ENCODE assay signal across 31 cellular contexts in the genomic region with DNA sequence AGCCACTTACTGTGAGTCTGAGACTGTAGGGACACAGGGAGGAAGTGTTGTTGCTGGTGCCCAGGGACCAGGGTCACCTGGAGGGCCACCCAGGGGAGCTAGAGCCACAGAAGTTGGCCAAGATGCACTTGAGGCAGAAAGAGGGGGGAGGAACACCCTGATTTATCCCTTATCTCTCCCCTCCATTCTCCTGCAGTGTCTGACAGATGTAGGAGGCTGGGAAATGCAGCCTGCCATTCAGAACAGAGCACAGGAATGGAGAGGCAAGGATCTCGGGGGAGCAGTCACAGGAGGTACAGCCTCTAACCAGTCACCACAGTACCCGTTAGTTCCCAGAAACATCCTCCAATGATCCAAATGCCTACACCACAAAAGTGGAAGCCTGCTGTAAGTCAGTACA.
"Had no signal": no experiment of that assay in that cellular context is flagged by ENCODE, and none has a peak within 500 bp of the region (broad histone marks: within the 10 kb centered on the region; RNA-seq: fewer than 3 reads in every experiment).

No MANE protein-coding gene starts in this region.

- H3K27ac ChIP-seq: adrenal gland, body of pancreas, coronary artery, dorsolateral prefrontal cortex, WERI-Rb-1 had no signal

- DNase-seq: activated CD4-positive, alpha-beta memory T cell treated with anti-CD3 and anti-CD28 coated beads for 36 hours; activated CD4-positive, alpha-beta T cell treated with anti-CD3 and anti-CD28 coated beads for 36 hours; activated CD4-positive, alpha-beta T cell treated with anti-CD3 and anti-CD28 coated beads, Interleukin-2, amount 10 ng/mL, durations not matched to agents 24 days and 14 days; activated CD4-positive, CD25-positive, alpha-beta regulatory T cell; activated CD4-positive, CD25-positive, alpha-beta regulatory T cell treated with anti-CD3 and anti-CD28 coated beads, Interleukin-2, amount 50 U/mL, for 72 hours; activated CD8-positive, alpha-beta memory T cell treated with anti-CD3 and anti-CD28 coated beads, Interleukin-2, amount 10 ng/mL, durations not matched to agents 7 days and 5 days; activated CD8-positive, alpha-beta memory T cell treated with anti-CD3 and anti-CD28 coated beads, Interleukin-2, amount 50 U/mL, for 4 hours; activated CD8-positive, alpha-beta T cell treated with anti-CD3 and anti-CD28 coated beads, Interleukin-2, amount 10 ng/mL, durations not matched to agents 7 days and 5 days; activated effector memory CD4-positive, alpha-beta T cell treated with anti-CD3 and anti-CD28 coated beads, Interleukin-2, amount 50 U/mL, for 16 hours; activated naive CD4-positive, alpha-beta T cell treated with anti-CD3 and anti-CD28 coated beads for 36 hours; activated naive CD8-positive, alpha-beta T cell treated with anti-CD3 and anti-CD28 coated beads for 36 hours; activated naive CD8-positive, alpha-beta T cell treated with anti-CD3 and anti-CD28 coated beads, Interleukin-2, amount 50 U/mL, for 24 hours; activated T-cell treated with anti-CD3 and anti-CD28 coated beads, Interleukin-2, amount 50 U/mL, for 1 hour; activated T-cell treated with anti-CD3 and anti-CD28 coated beads, Interleukin-2, amount 50 U/mL, for 48 hours; adrenal gland; amygdala; aorta; body of pancreas; central memory CD4-positive, alpha-beta T cell; dorsolateral prefrontal cortex; effector memory CD4-positive, alpha-beta T cell; endodermal cell; foreskin fibroblast; head of caudate nucleus; T-helper 1 cell; T-helper 17 cell; T1000; WERI-Rb-1 had no signal

- H3K36me3 ChIP-seq: adrenal gland, WERI-Rb-1 had no signal

- H3K27me3 ChIP-seq: adrenal gland, body of pancreas, dorsolateral prefrontal cortex had no signal

- ATAC-seq: activated CD4-positive, alpha-beta T cell treated with anti-CD3 and anti-CD28 coated beads for 36 hours; activated CD8-positive, alpha-beta memory T cell treated with anti-CD3 and anti-CD28 coated beads, Interleukin-2, amount 10 ng/mL, durations not matched to agents 7 days and 5 days; activated CD8-positive, alpha-beta T cell treated with anti-CD3 and anti-CD28 coated beads, Interleukin-2, amount 10 ng/mL, durations not matched to agents 7 days and 5 days; activated naive CD8-positive, alpha-beta T cell treated with anti-CD3 and anti-CD28 coated beads, Interleukin-2, amount 50 U/mL, for 24 hours; body of pancreas; esophagus mucosa; T-helper 17 cell had no signal

- H3K9me3 ChIP-seq: adrenal gland, body of pancreas had no signal

- H3K4me1 ChIP-seq: adrenal gland, body of pancreas had no signal

- FAIRE-seq: frontal cortex had no signal

- H3K4me3 ChIP-seq: adrenal gland, body of pancreas, coronary artery, dorsolateral prefrontal cortex had no signal
